8 cellular contexts compared by ENCODE assay signal in genomic region chr11:65611028-65611757, GRCh38. TPM values are rescaled to one million over a fixed set of nuclear protein-coding genes. Genes with fewer than 3 reads are reported as not detected.
A peak's percentile ranks its signal among the peaks of the same experiment; 100 is the strongest.
DNase-seq lines count a peak whose midpoint lies in the region; ATAC-seq and TF ChIP-seq lines count a peak whose summit lies in the region.

No MANE protein-coding gene starts in this region.

- H3K27ac ChIP-seq in right cardiac atrium (ENCODE audit: low read length) (peak overlapping the region; percentile 80), smooth muscle cell (ENCODE audit: low read depth) (no peak overlapping the region)

- ATAC-seq in activated T-helper 17 cell treated with anti-CD3 and anti-CD28 coated beads, Interleukin-2, amount 50 U/mL, for 72 hours (replicated peaks) = no peak
- ATAC-seq in right cardiac atrium (peak in 1 of 2 donors; percentile 22), HG02970 (IDR thresholded peaks at IDR 0.05; ENCODE audit: low FRiP score, unreplicated experiment) (no peak)

- H3K79me2 ChIP-seq in smooth muscle cell (ENCODE audit: low read depth) = peaks cover 35% of the 10 kb centered on the region

- H3K9me3 ChIP-seq in right cardiac atrium (ENCODE audit: control insufficient read depth, low read length) (no peaks in the 10 kb centered on the region), smooth muscle cell (replicated peaks; ENCODE audit: low read depth) (no peaks in the 10 kb centered on the region)

- H3K4me3 ChIP-seq in right cardiac atrium (ENCODE audit: low read length) (peak overlapping the region; percentile 82), smooth muscle cell (peak overlapping the region; percentile 65)

- H3K4me1 ChIP-seq in right cardiac atrium (ENCODE audit: control insufficient read depth, insufficient read depth, low read length) (peaks cover 11% of the 10 kb centered on the region), smooth muscle cell (ENCODE audit: low read depth) (peaks cover 29% of the 10 kb centered on the region)

- H3K36me3 ChIP-seq in smooth muscle cell (ENCODE audit: low read depth) = no peaks in the 10 kb centered on the region

- H3K9me3 Mint-ChIP-seq in activated T-helper 17 cell treated with anti-CD3 and anti-CD28 coated beads, Interleukin-2, amount 50 U/mL, for 72 hours = no peaks in the 10 kb centered on the region

- peaks cover 65% of the 10 kb centered on the region for H4K20me1 ChIP-seq in smooth muscle cell (ENCODE audit: low read depth)

- no peak overlapping the region for H3K9ac ChIP-seq in smooth muscle cell (ENCODE audit: low read depth)

- peak overlapping the region; percentile 97 for H3K27ac Mint-ChIP-seq in activated T-helper 17 cell treated with anti-CD3 and anti-CD28 coated beads, Interleukin-2, amount 50 U/mL, for 72 hours

- H3K27me3 Mint-ChIP-seq in activated T-helper 17 cell treated with anti-CD3 and anti-CD28 coated beads, Interleukin-2, amount 50 U/mL, for 72 hours = no peaks in the 10 kb centered on the region

- H2AFZ ChIP-seq in smooth muscle cell (ENCODE audit: low read depth) = no peak overlapping the region

- peaks cover 91% of the 10 kb centered on the region for H3K36me3 Mint-ChIP-seq in activated T-helper 17 cell treated with anti-CD3 and anti-CD28 coated beads, Interleukin-2, amount 50 U/mL, for 72 hours (ENCODE audit: low read depth)

- TF ChIP-seq CTCF in smooth muscle cell (IDR thresholded peaks at IDR 0.05; ENCODE audit: borderline replicate concordance, insufficient read depth, poor library complexity, severe bottlenecking) (no peak), GM13977 (IDR thresholded peaks at IDR 0.05; ENCODE audit: extremely low read depth, insufficient read depth, missing control alignments) (no peak)

- peak overlapping the region; percentile 90 for H3K4me2 ChIP-seq in smooth muscle cell

- H3F3A ChIP-seq in smooth muscle cell (ENCODE audit: low read depth) = peaks cover 5% of the 10 kb centered on the region

- 37% methylated on average over 10 of the region's 10 CpGs for WGBS in right cardiac atrium
- WGBS in smooth muscle cell (ENCODE audit: low lambda C conversion rate) = 80% methylated on average over 10 of the region's 10 CpGs

- peaks cover 16% of the 10 kb centered on the region for H3K4me1 Mint-ChIP-seq in activated T-helper 17 cell treated with anti-CD3 and anti-CD28 coated beads, Interleukin-2, amount 50 U/mL, for 72 hours

- intact Hi-C loops in right cardiac atrium (cut with DNase I) = loop anchor here in 1 of 4 donors (5.0 kb wide), 1 partner anchor 34 kb away; the partner anchor contains the start of gene EHBP1L1

- no peaks in the 10 kb centered on the region for H3K27me3 ChIP-seq in right cardiac atrium (ENCODE audit: control insufficient read depth, insufficient read depth)
- H3K27me3 ChIP-seq in smooth muscle cell (ENCODE audit: low read depth) = no peaks in the 10 kb centered on the region

- H3K4me3 Mint-ChIP-seq in activated T-helper 17 cell treated with anti-CD3 and anti-CD28 coated beads, Interleukin-2, amount 50 U/mL, for 72 hours = peak overlapping the region; percentile 96

- DNase-seq in HT1080 (ENCODE audit: low read depth) = peak; percentile 31
- DNase-seq in right cardiac atrium = peak; percentile 76 to 89 (median 86)
- no peak for DNase-seq in smooth muscle cell (lab: John Stamatoyannopoulos, UW; ENCODE audit: unreplicated experiment)
- DNase-seq in NCI-H1436 (lab: John Stamatoyannopoulos, UW) = no peak
- no peak for DNase-seq in stimulated activated CD4-positive, alpha-beta T cell treated with anti-CD3 and anti-CD28 coated beads, Interleukin-1b, Interleukin-23, amount 100 ng/mL, for 48 hours
- DNase-seq in GM13977 (ENCODE audit: low spot score) = no peak

- in situ Hi-C loops in GM13977 (cut with MboI; ENCODE audit: low pct_unique_long_range_greater_than_20kb, low sequenced_read_pairs, unreplicated experiment) = no loop called here

RNA-seq across cellular contexts. Expression of gene MAP3K11, which starts 2.8 kb away (rescaled TPM):
- total RNA-seq in HT1080 (2014; rRNA removed; shearing (Covaris generic)) = 43.7 and 60.3 TPM in 2 replicates
- polyA plus RNA-seq in HT1080 (2015; cell fraction: cytosol; rRNA removed) = 42.9 and 47.2 TPM in 2 replicates
- polyA plus RNA-seq in HT1080 (2015; cell fraction: nucleus; rRNA removed) = 53.4 and 60.5 TPM in 2 replicates
- 10 to 100 TPM; 64.9 to 83.2 TPM for total RNA-seq in activated T-helper 17 cell treated with anti-CD3 and anti-CD28 coated beads, Interleukin-2, amount 50 U/mL, for 72 hours
- total RNA-seq in right cardiac atrium (10 to 100 TPM; 35.0 to 41.2 (median 38.1) TPM), smooth muscle cell (14.9 and 15.0 TPM in 2 replicates)
- polyA plus RNA-seq in right cardiac atrium (30.8 TPM), smooth muscle cell (17.3 and 29.7 TPM in 2 replicates)

RNA-seq across cellular contexts. Expression of gene PCNX3, which starts 4.4 kb away (rescaled TPM):
- 41.8 and 53.5 TPM in 2 replicates for total RNA-seq in HT1080 (2014; rRNA removed; shearing (Covaris generic))
- polyA plus RNA-seq in HT1080 (2015; cell fraction: cytosol; rRNA removed) = 40.2 and 40.5 TPM in 2 replicates
- polyA plus RNA-seq in HT1080 (2015; cell fraction: nucleus; rRNA removed) = 86.3 and 90.7 TPM in 2 replicates
- total RNA-seq in activated T-helper 17 cell treated with anti-CD3 and anti-CD28 coated beads, Interleukin-2, amount 50 U/mL, for 72 hours = 10 to 100 TPM; 20.8 to 39.1 TPM
- 10 to 100 TPM; 13.4 to 17.2 (median 14.8) TPM for total RNA-seq in right cardiac atrium
- 10.2 TPM for polyA plus RNA-seq in right cardiac atrium
- total RNA-seq in smooth muscle cell = 12.0 and 17.5 TPM in 2 replicates
- 18.3 and 20.7 TPM in 2 replicates for polyA plus RNA-seq in smooth muscle cell

RNA-seq across cellular contexts. Expression of gene KCNK7, which starts 15.6 kb away (rescaled TPM):
- total RNA-seq in HT1080 (2014; rRNA removed; shearing (Covaris generic)) = not detected in 2 replicates
- 0.16 TPM in 1 of 2 replicates, not detected in the other for polyA plus RNA-seq in HT1080 (2015; cell fraction: cytosol; rRNA removed)
- polyA plus RNA-seq in HT1080 (2015; cell fraction: nucleus; rRNA removed) = 0.14 TPM in 1 of 2 replicates, not detected in the other
- total RNA-seq in activated T-helper 17 cell treated with anti-CD3 and anti-CD28 coated beads, Interleukin-2, amount 50 U/mL, for 72 hours = under 1 TPM; 0.52 to 0.79 TPM
- under 1 TPM; 0.28 to 0.88 (median 0.55) TPM for total RNA-seq in right cardiac atrium
- polyA plus RNA-seq in right cardiac atrium = 0.18 TPM
- 1.7 TPM in 1 of 2 replicates, not detected in the other for total RNA-seq in smooth muscle cell
- polyA plus RNA-seq in smooth muscle cell = not detected in 2 replicates

RNA-seq across cellular contexts. Expression of gene SIPA1, which starts 26.7 kb away (rescaled TPM):
- total RNA-seq in HT1080 (2014; rRNA removed; shearing (Covaris generic)) = 19.2 and 21.7 TPM in 2 replicates
- 17.3 and 17.4 TPM in 2 replicates for polyA plus RNA-seq in HT1080 (2015; cell fraction: cytosol; rRNA removed)
- polyA plus RNA-seq in HT1080 (2015; cell fraction: nucleus; rRNA removed) = 26.0 and 29.1 TPM in 2 replicates
- 100 to 1,000 TPM; 135 to 144 TPM for total RNA-seq in activated T-helper 17 cell treated with anti-CD3 and anti-CD28 coated beads, Interleukin-2, amount 50 U/mL, for 72 hours
- total RNA-seq in right cardiac atrium (10 to 100 TPM; 22.4 to 27.4 (median 26.2) TPM), smooth muscle cell (9.8 and 15.9 TPM in 2 replicates)
- polyA plus RNA-seq in right cardiac atrium (19.3 TPM), smooth muscle cell (63.8 and 67.6 TPM in 2 replicates)

RNA-seq across cellular contexts. Expression of gene EHBP1L1, which starts 35.3 kb away (rescaled TPM):
- 65.5 and 74.4 TPM in 2 replicates for total RNA-seq in HT1080 (2014; rRNA removed; shearing (Covaris generic))
- 42.7 and 55.5 TPM in 2 replicates for polyA plus RNA-seq in HT1080 (2015; cell fraction: cytosol; rRNA removed)
- polyA plus RNA-seq in HT1080 (2015; cell fraction: nucleus; rRNA removed) = 76.0 and 118 TPM in 2 replicates
- total RNA-seq in activated T-helper 17 cell treated with anti-CD3 and anti-CD28 coated beads, Interleukin-2, amount 50 U/mL, for 72 hours = 100 to 1,000 TPM; 126 to 167 TPM
- total RNA-seq in right cardiac atrium (10 to 100 TPM; 43.9 to 80.2 (median 48.2) TPM), smooth muscle cell (5.1 and 14.0 TPM in 2 replicates)
- polyA plus RNA-seq in right cardiac atrium (35.7 TPM), smooth muscle cell (28.4 and 29.5 TPM in 2 replicates)

Comparison
In these comparisons a context has a peak if more than half of its experiments do, and no peak if none do; other contexts are left out.
1. DNase-seq: peak in HT1080 (single experiment) and right cardiac atrium (3 of 3); none in smooth muscle cell (single experiment), NCI-H1436 (single experiment), stimulated activated CD4-positive, alpha-beta T cell treated with anti-CD3 and anti-CD28 coated beads, Interleukin-1b, Interleukin-23, amount 100 ng/mL, for 48 hours (single experiment) and GM13977 (single experiment).